ENCODE assay signal across 18 cellular contexts in genomic region chr7:29976265-29976664, GRCh38. TPM values are rescaled to one million over a fixed set of nuclear protein-coding genes. Genes with fewer than 3 reads are reported as not detected.
DNase-seq lines count a peak whose midpoint lies in the region; ATAC-seq, FAIRE-seq and TF ChIP-seq lines count a peak whose summit lies in the region.
"Had no signal": no experiment of that assay in that cellular context is flagged by ENCODE, and none has a peak within 500 bp of the region (broad histone marks: within the 10 kb centered on the region; RNA-seq: fewer than 3 reads in every experiment).

No MANE protein-coding gene starts in this region.

- H3K27ac Mint-ChIP-seq in nephron, result peak overlapping the region; percentile 75 to 90 (median 88)
- H3K27ac Mint-ChIP-seq: stimulated activated naive CD8-positive, alpha-beta T cell treated with anti-CD3 and anti-CD28 coated beads, Interleukin-15, Interleukin-2, amounts not matched to agents 100 ng/mL and 50 ng/mL, for 24 hours; T-cell had no signal

- no peaks in the 10 kb centered on the region for H3K27me3 Mint-ChIP-seq in nephron (ENCODE audit: low read depth)

- H3K79me2 ChIP-seq in K562 (ENCODE audit: control insufficient read depth, insufficient read depth, low read length), result no peaks in the 10 kb centered on the region

- no peak overlapping the region; the same call in 1 of the 2 replicates for H2AFZ ChIP-seq in K562 (ENCODE audit: low read depth, low read length)

- peaks cover 0 to 5% of the 10 kb centered on the region in 2 experiments; a peak in 1 of 5 replicates for H3K27me3 ChIP-seq in K562 (ENCODE audit: control insufficient read depth in 2 of 2, insufficient read depth in 2 of 2, low read length in 2 of 2)
- H3K27me3 ChIP-seq in vagina, result no peaks in the 10 kb centered on the region
- H3K27me3 ChIP-seq: body of pancreas had no signal

- no peaks in the 10 kb centered on the region for H4K20me1 ChIP-seq in K562 (replicated peaks; ENCODE audit: control insufficient read depth, insufficient read depth, low read length)

- TF ChIP-seq POLR2A in K562 (conservative IDR thresholded peaks at IDR 0.05) (no peak), vagina (IDR thresholded peaks at IDR 0.05) (no peak)

- H3K9me3 ChIP-seq in K562 (replicated peaks; ENCODE audit: control insufficient read depth, insufficient read depth, low read depth, low read length) (no peaks in the 10 kb centered on the region), vagina (no peaks in the 10 kb centered on the region)
- H3K9me3 ChIP-seq: body of pancreas had no signal

- H3K36me3 Mint-ChIP-seq in nephron (ENCODE audit: low read depth), result peaks cover 10% of the 10 kb centered on the region
- H3K36me3 Mint-ChIP-seq: T-cell had no signal

- TF ChIP-seq EP300 in K562 (IDR thresholded peaks at IDR 0.05; ENCODE audit: low read length), result no peak

- TF ChIP-seq CTCF in K562 (IDR thresholded peaks at IDR 0.05 in 2 of 3, conservative IDR thresholded peaks at IDR 0.05 in 1 of 3; ENCODE audit: insufficient read depth in 2 of 3, low read depth in 1 of 3, low read length in 3 of 3), result no peak
- no peak for TF ChIP-seq CTCF in nephron (IDR thresholded peaks at IDR 0.05; ENCODE audit: unreplicated experiment in 3 of 3)
- no peak for TF ChIP-seq CTCF in vagina (IDR thresholded peaks at IDR 0.05)

- CTCF ChIA-PET in K562 (lab: Yijun Ruan, JAX; ENCODE audit: low intra/inter-chr PET ratio), result interaction anchor here (0.6 kb wide), 1 partner anchor 573 kb away, joined by 3 read pairs; no protein-coding TSS in a partner anchor

- ATAC-seq in K562 (no peak), HG03342 (IDR thresholded peaks at IDR 0.05; ENCODE audit: unreplicated experiment) (no peak)
- ATAC-seq: body of pancreas, T-cell had no signal

- peaks cover 28% of the 10 kb centered on the region for H3K4me1 Mint-ChIP-seq in nephron

- no peaks in the 10 kb centered on the region for H3K36me3 ChIP-seq in K562 (ENCODE audit: control insufficient read depth, insufficient read depth, low read length)
- H3K36me3 ChIP-seq in vagina, result no peaks in the 10 kb centered on the region

- POLR2A ChIA-PET in K562 (lab: Yijun Ruan, JAX), result interaction anchor here (0.6 kb wide), 1 partner anchor 16 kb away, joined by 4 read pairs; no protein-coding TSS in a partner anchor

- no peak for TF ChIP-seq RAD21 in K562 (CRISPR knock-in tag; conservative IDR thresholded peaks at IDR 0.05 in 1 of 2, IDR thresholded peaks at IDR 0.05 in 1 of 2)

- in situ Hi-C loops in K562 (cut with MboI), result no loop called here

- no peak overlapping the region for H3K27ac ChIP-seq in K562 (ENCODE audit: extremely low read depth, low read depth, low read length)
- peak overlapping the region; percentile 56 for H3K27ac ChIP-seq in vagina
- H3K27ac ChIP-seq: body of pancreas, HL-60, VCaP had no signal

- intact Hi-C loops in K562 (cut with micrococcal nuclease), result no loop called here
- intact Hi-C loops in vagina (cut with DNase I), result no loop called here

- H3K4me3 ChIP-seq in K562, result no peak overlapping the region
- H3K4me3 ChIP-seq in vagina, result no peak overlapping the region
- H3K4me3 ChIP-seq: body of pancreas had no signal

- no peaks in the 10 kb centered on the region for H3K9me3 Mint-ChIP-seq in nephron
- H3K9me3 Mint-ChIP-seq: H9; stimulated activated naive CD8-positive, alpha-beta T cell treated with anti-CD3 and anti-CD28 coated beads, Interleukin-15, Interleukin-2, amounts not matched to agents 100 ng/mL and 50 ng/mL, for 24 hours; T-cell had no signal

- WGBS in K562 (ENCODE audit: insufficient coverage, low coverage, missing lambda C conversion rate), result 10% methylated on average over 4 of the region's 4 CpGs

- H3K4me2 ChIP-seq in K562 (ENCODE audit: insufficient read depth, low read length), result no peak overlapping the region

- H3K4me3 Mint-ChIP-seq in nephron, result no peak overlapping the region
- H3K4me3 Mint-ChIP-seq: H9; stimulated activated naive CD8-positive, alpha-beta T cell treated with anti-CD3 and anti-CD28 coated beads, Interleukin-15, Interleukin-2, amounts not matched to agents 100 ng/mL and 50 ng/mL, for 24 hours; T-cell had no signal

- no peak overlapping the region for H3K9ac ChIP-seq in K562 (ENCODE audit: insufficient read depth in 1 of 2, low read depth in 2 of 2, low read length in 2 of 2)

- no peak for FAIRE-seq in K562 (lab: Jason Lieb, UNC)

- no peaks in the 10 kb centered on the region for H3K9me1 ChIP-seq in K562 (ENCODE audit: control insufficient read depth, insufficient read depth, low read length)

- no TSS peak for BruUV-seq in K562 (replicated peaks; lab: Mats Ljungman, UMichigan)

- no peaks in the 10 kb centered on the region for H3K4me1 ChIP-seq in K562 (replicated peaks in 1 of 2; ENCODE audit: control insufficient read depth in 2 of 2, insufficient read depth in 2 of 2, low read length in 2 of 2)
- peaks cover 27% of the 10 kb centered on the region for H3K4me1 ChIP-seq in vagina

- DNase-seq in K562 (ENCODE audit: extremely low read depth in 1 of 4, low spot score in 3 of 4), result no peak
- DNase-seq in fibroblast of peridontal ligament (ENCODE audit: extremely low read depth), result peak; percentile 85
- no peak for DNase-seq in vagina (ENCODE audit: extremely low spot score in 2 of 2)
- DNase-seq in DMS153 (lab: John Stamatoyannopoulos, UW), result no peak
- DNase-seq in NCI-H510A treated with DMSO at 0.1 percent for 48 hours (lab: John Stamatoyannopoulos, UW), result no peak
- DNase-seq: activated naive CD4-positive, alpha-beta T cell treated with Interleukin-2 at 50 U/mL for 16 hours; activated T-cell treated with anti-CD3 and anti-CD28 coated beads, Interleukin-2, amount 50 U/mL, for 1 hour; body of pancreas; GDM1; H9; NCI-H2029; NCI-H510A; T-cell had no signal

TF ChIP-seq in K562, 482 proteins besides CTCF, POLR2A, EP300 and RAD21 (continues in another document):
- TF ChIP-seq CEBPB (tag; IDR thresholded peaks at IDR 0.05), result 0 out of 2 replicates have a peak, but pooled peaks have one; percentile 23
- no peak for TF ChIP-seq MEIS2 (IDR thresholded peaks at IDR 0.05; ENCODE audit: partially characterized antibody)

RNA-seq across cellular contexts. Expression of gene SCRN1, which starts 13.3 kb away (rescaled TPM):
- 0.07 and 0.35 TPM in 2 replicates for total RNA-seq in K562 (2011; cell fraction: chromatin; rRNA removed; ENCODE audit: low replicate concordance)
- total RNA-seq in K562 (2011; cell fraction: nucleolus; rRNA removed), result under 0.01 and 0.13 TPM in 2 replicates
- total RNA-seq in K562 (2011; cell fraction: nucleoplasm; rRNA removed), result 0.23 and 0.37 TPM in 2 replicates
- total RNA-seq in K562 (2014; rRNA removed), result 0.16 and 1.4 TPM in 2 replicates
- 0.15 and 0.19 TPM in 2 replicates for total RNA-seq in K562 (2014; rRNA removed; fragmentation: Illumina TruSeq; extraction: Trizol)
- 0.18 and 0.34 TPM in 2 replicates for total RNA-seq in K562 (2015; rRNA removed; fragmentation: Illumina TruSeq; extraction: Trizol)
- 0.33 and 0.49 TPM in 2 replicates for total RNA-seq in K562 (2021)
- polyA plus RNA-seq in K562 (2011; rRNA removed), result 0.15 and 0.60 TPM in 2 replicates
- 0.10 and 0.24 TPM in 2 replicates for polyA plus RNA-seq in K562 (2011; cell fraction: cytosol; rRNA removed)
- polyA plus RNA-seq in K562 (2011; cell fraction: nucleus; rRNA removed), result 0.06 and 0.28 TPM in 2 replicates
- polyA plus RNA-seq in K562 (2012), result 0.14 and 0.19 TPM in 2 replicates
- 0.13 and 0.24 TPM in 2 replicates for polyA plus RNA-seq in K562 (2014; fragmentation: Illumina TruSeq; extraction: Trizol)
- polyA plus RNA-seq in K562 (2014; fragmentation: Nextera tagmentation; extraction: Ambion mirVana), result under 1 TPM; 0.20 to 0.34 TPM
- 0.09 and 0.20 TPM in 2 replicates for polyA plus RNA-seq in K562 (2014; rRNA removed)
- polyA minus RNA-seq in K562 (2011; rRNA and poly(A)+ RNA removed), result 0.18 and 0.51 TPM in 2 replicates
- 0.57 and 1.2 TPM in 2 replicates for polyA minus RNA-seq in K562 (2011; cell fraction: cytosol; rRNA and poly(A)+ RNA removed)
- polyA minus RNA-seq in K562 (2011; cell fraction: nucleus; rRNA and poly(A)+ RNA removed), result 0.11 TPM in 1 of 2 replicates, not detected in the other
- 40.8 TPM for total RNA-seq in vagina

RNA-seq across cellular contexts. Expression of gene FKBP14, which starts 50.2 kb away (rescaled TPM):
- total RNA-seq in K562 (2011; cell fraction: chromatin; rRNA removed; ENCODE audit: low replicate concordance), result 31.4 and 70.2 TPM in 2 replicates
- 21.6 and 22.7 TPM in 2 replicates for total RNA-seq in K562 (2011; cell fraction: nucleolus; rRNA removed)
- total RNA-seq in K562 (2011; cell fraction: nucleoplasm; rRNA removed), result 37.8 and 59.8 TPM in 2 replicates
- total RNA-seq in K562 (2014; rRNA removed), result 5.3 and 9.2 TPM in 2 replicates
- 27.9 and 33.3 TPM in 2 replicates for total RNA-seq in K562 (2014; rRNA removed; fragmentation: Illumina TruSeq; extraction: Trizol)
- 17.6 and 19.1 TPM in 2 replicates for total RNA-seq in K562 (2015; rRNA removed; fragmentation: Illumina TruSeq; extraction: Trizol)
- total RNA-seq in K562 (2021), result 13.4 and 15.3 TPM in 2 replicates
- 23.1 and 26.9 TPM in 2 replicates for polyA plus RNA-seq in K562 (2011; rRNA removed)
- polyA plus RNA-seq in K562 (2011; cell fraction: cytosol; rRNA removed), result 4.3 and 12.2 TPM in 2 replicates
- polyA plus RNA-seq in K562 (2011; cell fraction: nucleus; rRNA removed), result 7.8 and 10.1 TPM in 2 replicates
- 10.6 and 12.8 TPM in 2 replicates for polyA plus RNA-seq in K562 (2012)
- 14.9 and 20.5 TPM in 2 replicates for polyA plus RNA-seq in K562 (2014; fragmentation: Illumina TruSeq; extraction: Trizol)
- polyA plus RNA-seq in K562 (2014; fragmentation: Nextera tagmentation; extraction: Ambion mirVana), result 10 to 100 TPM; 10.3 to 12.4 TPM
- 14.3 and 15.3 TPM in 2 replicates for polyA plus RNA-seq in K562 (2014; rRNA removed)
- 25.1 and 31.6 TPM in 2 replicates for polyA minus RNA-seq in K562 (2011; rRNA and poly(A)+ RNA removed)
- 7.8 and 8.0 TPM in 2 replicates for polyA minus RNA-seq in K562 (2011; cell fraction: cytosol; rRNA and poly(A)+ RNA removed)
- 11.0 and 20.3 TPM in 2 replicates for polyA minus RNA-seq in K562 (2011; cell fraction: nucleus; rRNA and poly(A)+ RNA removed)
- total RNA-seq in vagina, result 4.4 TPM

RNA-seq across cellular contexts. Expression of gene PLEKHA8, which starts 51.9 kb away (rescaled TPM):
- total RNA-seq in K562 (2011; cell fraction: chromatin; rRNA removed; ENCODE audit: low replicate concordance), result 13.8 and 31.1 TPM in 2 replicates
- 6.5 and 8.7 TPM in 2 replicates for total RNA-seq in K562 (2011; cell fraction: nucleolus; rRNA removed)
- 20.2 and 32.7 TPM in 2 replicates for total RNA-seq in K562 (2011; cell fraction: nucleoplasm; rRNA removed)
- 9.5 and 10.0 TPM in 2 replicates for total RNA-seq in K562 (2014; rRNA removed)
- 14.5 and 16.0 TPM in 2 replicates for total RNA-seq in K562 (2014; rRNA removed; fragmentation: Illumina TruSeq; extraction: Trizol)
- total RNA-seq in K562 (2015; rRNA removed; fragmentation: Illumina TruSeq; extraction: Trizol), result 12.0 and 12.8 TPM in 2 replicates
- 14.6 and 16.3 TPM in 2 replicates for total RNA-seq in K562 (2021)
- polyA plus RNA-seq in K562 (2011; rRNA removed), result 12.4 and 15.1 TPM in 2 replicates
- 3.1 and 8.1 TPM in 2 replicates for polyA plus RNA-seq in K562 (2011; cell fraction: cytosol; rRNA removed)
- 11.5 and 23.8 TPM in 2 replicates for polyA plus RNA-seq in K562 (2011; cell fraction: nucleus; rRNA removed)
- 7.7 and 8.1 TPM in 2 replicates for polyA plus RNA-seq in K562 (2012)
- 10.3 and 11.8 TPM in 2 replicates for polyA plus RNA-seq in K562 (2014; fragmentation: Illumina TruSeq; extraction: Trizol)
- 1 to 10 TPM; 3.2 to 3.9 TPM for polyA plus RNA-seq in K562 (2014; fragmentation: Nextera tagmentation; extraction: Ambion mirVana)
- polyA plus RNA-seq in K562 (2014; rRNA removed), result 6.0 and 7.8 TPM in 2 replicates
- 19.2 and 27.7 TPM in 2 replicates for polyA minus RNA-seq in K562 (2011; rRNA and poly(A)+ RNA removed)
- polyA minus RNA-seq in K562 (2011; cell fraction: cytosol; rRNA and poly(A)+ RNA removed), result 7.1 and 8.4 TPM in 2 replicates
- polyA minus RNA-seq in K562 (2011; cell fraction: nucleus; rRNA and poly(A)+ RNA removed), result 12.5 and 25.8 TPM in 2 replicates
- 12.3 TPM for total RNA-seq in vagina

Comparison
In these comparisons a context has a peak if more than half of its experiments do, and no peak if none do; other contexts are left out.
1. RNA of gene SCRN1, which starts 13.3 kb away (total RNA-seq): 40.8 TPM in vagina (single experiment); under 0.01 to 1.4 TPM in K562; every median in the first group is over 10 times any median in the second.